ENCODE assay signal across 22 cellular contexts in the genomic region with DNA sequence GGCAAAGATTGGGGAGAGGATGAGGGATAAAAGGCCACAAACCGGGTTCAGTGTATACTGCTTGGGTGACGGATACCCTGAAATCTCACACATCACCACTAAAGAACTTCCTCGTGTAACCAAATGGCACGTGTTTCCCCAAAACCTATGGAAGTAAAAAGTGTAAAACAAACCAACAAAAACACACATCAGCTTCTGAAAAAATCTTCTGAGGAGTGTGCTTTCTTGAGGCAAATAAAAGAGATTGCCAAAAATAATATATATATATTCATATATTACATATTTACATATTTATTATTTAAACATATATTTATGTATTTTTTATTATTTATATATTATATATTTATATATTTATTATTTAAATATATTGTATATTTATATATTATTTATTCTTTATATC. TPM values are rescaled to one million over a fixed set of nuclear protein-coding genes. Genes with fewer than 3 reads are reported as not detected.
"Had no signal": no experiment of that assay in that cellular context is flagged by ENCODE, and none has a peak within 500 bp of the region (broad histone marks: within the 10 kb centered on the region; RNA-seq: fewer than 3 reads in every experiment).

No MANE protein-coding gene starts in this region.

- H3K36me3 ChIP-seq: esophagus squamous epithelium, left ventricle myocardium inferior, tibial artery had no signal

- H3K4me3 Mint-ChIP-seq: activated CD4-positive, alpha-beta T cell treated with anti-CD3 and anti-CD28 coated beads, Interleukin-2, amount 10 ng/mL, durations not matched to agents 24 days and 14 days; activated naive CD8-positive, alpha-beta T cell treated with anti-CD3 and anti-CD28 coated beads for 36 hours; brain; nephron; stimulated activated naive B cell treated with anti-CD40 and anti-IgM and Interleukin-4, amounts not matched to agents 10 μg/mL and 1 μg/mL and 100 μg/mL, for 72 hours had no signal

- H3K9me3 ChIP-seq: esophagus squamous epithelium, left ventricle myocardium inferior, tibial artery had no signal

- DNase-seq: activated gamma-delta T cell; activated naive CD8-positive, alpha-beta T cell treated with anti-CD3 and anti-CD28 coated beads for 36 hours; central memory CD4-positive, alpha-beta T cell; cortex of kidney; effector CD4-positive, alpha-beta T cell; esophagus squamous epithelium; hypothalamus; left ventricle myocardium inferior; nucleus accumbens; retina; stimulated activated CD4-positive, alpha-beta T cell treated with anti-CD3 and anti-CD28 coated beads, Interleukin-12 subunit alpha, Interleukin-12 subunit beta, amount 100 ng/mL, for 4 hours; stimulated activated CD4-positive, alpha-beta T cell treated with anti-CD3 and anti-CD28 coated beads, Interleukin-2, amount 100 ng/mL, for 24 hours; stimulated activated naive B cell treated with anti-CD40 and anti-IgM and Interleukin-4, amounts not matched to agents 10 μg/mL and 1 μg/mL and 100 μg/mL, for 72 hours; T-helper 1 cell had no signal

- H3K27me3 Mint-ChIP-seq: activated CD4-positive, alpha-beta T cell treated with anti-CD3 and anti-CD28 coated beads, Interleukin-2, amount 10 ng/mL, durations not matched to agents 24 days and 14 days; brain; memory B cell; stimulated activated naive B cell treated with anti-CD40 and anti-IgM and Interleukin-4, amounts not matched to agents 10 μg/mL and 1 μg/mL and 100 μg/mL, for 72 hours had no signal

- H3K27ac Mint-ChIP-seq: activated CD4-positive, alpha-beta T cell treated with anti-CD3 and anti-CD28 coated beads, Interleukin-2, amount 10 ng/mL, durations not matched to agents 24 days and 14 days; activated naive CD8-positive, alpha-beta T cell treated with anti-CD3 and anti-CD28 coated beads for 36 hours; brain; memory B cell; nephron; stimulated activated naive B cell treated with anti-CD40 and anti-IgM and Interleukin-4, amounts not matched to agents 10 μg/mL and 1 μg/mL and 100 μg/mL, for 72 hours had no signal

- H3K36me3 Mint-ChIP-seq: activated naive CD8-positive, alpha-beta T cell treated with anti-CD3 and anti-CD28 coated beads for 36 hours; brain had no signal

- H3K4me1 Mint-ChIP-seq: brain, nephron had no signal

- ATAC-seq: stimulated activated naive B cell treated with anti-CD40 and anti-IgM and Interleukin-4, amounts not matched to agents 10 μg/mL and 1 μg/mL and 100 μg/mL, for 72 hours had no signal

- H3K4me1 ChIP-seq: left ventricle myocardium inferior, tibial artery had no signal

- H3K4me3 ChIP-seq: esophagus squamous epithelium, left ventricle myocardium inferior, tibial artery had no signal

- H3K9me3 Mint-ChIP-seq: activated CD4-positive, alpha-beta T cell treated with anti-CD3 and anti-CD28 coated beads, Interleukin-2, amount 10 ng/mL, durations not matched to agents 24 days and 14 days; activated naive CD8-positive, alpha-beta T cell treated with anti-CD3 and anti-CD28 coated beads for 36 hours; memory B cell; nephron; stimulated activated naive B cell treated with anti-CD40 and anti-IgM and Interleukin-4, amounts not matched to agents 10 μg/mL and 1 μg/mL and 100 μg/mL, for 72 hours had no signal

- H3K27ac ChIP-seq: esophagus squamous epithelium, left ventricle myocardium inferior, tibial artery had no signal

RNA-seq across cellular contexts. Expression of a gene that starts 3.9 kb away (rescaled TPM):
- total RNA-seq: endothelial cell of umbilical vein, fibroblast of villous mesenchyme, kidney epithelial cell had no signal
- polyA plus RNA-seq: endothelial cell of umbilical vein had no signal
